ENCODE assay signal across 1 cellular context in genomic region chr9:2241875-2242741, GRCh38.
TF ChIP-seq lines count a peak whose summit lies in the region.

No MANE protein-coding gene starts in this region.

TF ChIP-seq in HepG2, 621 proteins besides CTCF, POLR2A, EP300 and RAD21 (continued from another document and continues in another):
- TF ChIP-seq USF2 (IDR thresholded peaks at IDR 0.05; ENCODE audit: low read depth, low read length) (no peak), USF2 (CRISPR knock-in tag; IDR thresholded peaks at IDR 0.05; ENCODE audit: borderline replicate concordance) (no peak), ATRX (CRISPR knock-in tag; IDR thresholded peaks at IDR 0.05; ENCODE audit: borderline replicate concordance) (no peak), ZSCAN22 (CRISPR knock-in tag; IDR thresholded peaks at IDR 0.05) (no peak), ZNF367 (CRISPR knock-in tag; IDR thresholded peaks at IDR 0.05; ENCODE audit: borderline replicate concordance) (no peak), PCBP2 (optimal IDR thresholded peaks at IDR 0.05; ENCODE audit: low read depth, low read length, poor library complexity, severe bottlenecking) (no peak), ATF3 (CRISPR knock-in tag; IDR thresholded peaks at IDR 0.05) (no peak), SIX1 (CRISPR knock-in tag; IDR thresholded peaks at IDR 0.05; ENCODE audit: borderline replicate concordance) (0 out of 2 replicates have a peak, but pooled peaks have one; percentile 27), ZNF572 (CRISPR knock-in tag; IDR thresholded peaks at IDR 0.05) (no peak), SMARCE1 (IDR thresholded peaks at IDR 0.05; ENCODE audit: borderline replicate concordance) (no peak), ZNF691 (CRISPR knock-in tag; IDR thresholded peaks at IDR 0.05; ENCODE audit: borderline replicate concordance, low read depth) (0 out of 2 replicates have a peak, but pooled peaks have one; percentile 80), ZNF446 (CRISPR knock-in tag; IDR thresholded peaks at IDR 0.05) (no peak), ZBTB4 (CRISPR knock-in tag; IDR thresholded peaks at IDR 0.05; ENCODE audit: borderline replicate concordance) (0 out of 2 replicates have a peak, but pooled peaks have one; percentile 18), GZF1 (CRISPR knock-in tag; IDR thresholded peaks at IDR 0.05) (no peak), YY1 (IDR thresholded peaks at IDR 0.05; ENCODE audit: insufficient read depth, insufficient replicate concordance, low read depth, low read length) (peak; percentile 82), ZXDC (CRISPR knock-in tag; IDR thresholded peaks at IDR 0.05) (0 out of 2 replicates have a peak, but pooled peaks have one; percentile 40), PAX8 (CRISPR knock-in tag; IDR thresholded peaks at IDR 0.05; ENCODE audit: borderline replicate concordance) (no peak), NAIF1 (CRISPR knock-in tag; IDR thresholded peaks at IDR 0.05; ENCODE audit: borderline replicate concordance) (no peak), ZNF274 (CRISPR knock-in tag; IDR thresholded peaks at IDR 0.05) (0 out of 2 replicates have a peak, but pooled peaks have one; percentile 25), TMF1 (CRISPR knock-in tag; IDR thresholded peaks at IDR 0.05; ENCODE audit: low read depth) (peak; percentile 44; the same call in 1 of the 2 replicates), BHLHE40 (IDR thresholded peaks at IDR 0.05; ENCODE audit: low read length) (no peak; the same call in 1 of the 2 replicates), KAT7 (CRISPR knock-in tag; IDR thresholded peaks at IDR 0.05; ENCODE audit: borderline replicate concordance) (no peak; the same call in 1 of the 2 replicates), GPN1 (CRISPR knock-in tag; IDR thresholded peaks at IDR 0.05; ENCODE audit: borderline replicate concordance) (no peak), FOXO4 (CRISPR knock-in tag; conservative IDR thresholded peaks at IDR 0.05) (no peak), RFX3 (CRISPR knock-in tag; IDR thresholded peaks at IDR 0.05) (no peak), TEF (CRISPR knock-in tag; IDR thresholded peaks at IDR 0.05) (no peak; the same call in 1 of the 2 replicates), ZNF292 (CRISPR knock-in tag; IDR thresholded peaks at IDR 0.05; ENCODE audit: borderline replicate concordance, low read depth) (peak; percentile 55; the same call in 1 of the 2 replicates), SETDB1 (CRISPR knock-in tag; IDR thresholded peaks at IDR 0.05; ENCODE audit: borderline replicate concordance) (no peak), DBP (CRISPR knock-in tag; IDR thresholded peaks at IDR 0.05; ENCODE audit: not compliant biosample characterization) (no peak), ZC3H4 (CRISPR knock-in tag; IDR thresholded peaks at IDR 0.05; ENCODE audit: borderline replicate concordance) (no peak), CHD2 (IDR thresholded peaks at IDR 0.05; ENCODE audit: low read depth, low read length) (no peak), ZNF382 (CRISPR knock-in tag; IDR thresholded peaks at IDR 0.05; ENCODE audit: borderline replicate concordance) (no peak), NFIB (CRISPR knock-in tag; IDR thresholded peaks at IDR 0.05; ENCODE audit: borderline replicate concordance) (no peak), SALL2 (CRISPR knock-in tag; IDR thresholded peaks at IDR 0.05) (peak; percentile 46; the same call in 1 of the 2 replicates), ZNF549 (CRISPR knock-in tag; IDR thresholded peaks at IDR 0.05) (no peak), KLF9 (CRISPR knock-in tag; IDR thresholded peaks at IDR 0.05; ENCODE audit: low read depth) (no peak), HNRNPUL1 (IDR thresholded peaks at IDR 0.05; ENCODE audit: low read depth, low read length) (no peak), PPARG (CRISPR knock-in tag; conservative IDR thresholded peaks at IDR 0.05) (peak; percentile 71; the same call in 1 of the 2 replicates), ZBTB39 (CRISPR knock-in tag; IDR thresholded peaks at IDR 0.05) (no peak), ZGPAT (CRISPR knock-in tag; IDR thresholded peaks at IDR 0.05) (peak; percentile 58; the same call in 1 of the 2 replicates), ARHGAP35 (CRISPR knock-in tag; IDR thresholded peaks at IDR 0.05; ENCODE audit: borderline replicate concordance) (peak; percentile 59; the same call in 1 of the 2 replicates), ETS1 (CRISPR knock-in tag; IDR thresholded peaks at IDR 0.05) (0 out of 2 replicates have a peak, but pooled peaks have one; percentile 45), BRD4 (CRISPR knock-in tag; IDR thresholded peaks at IDR 0.05) (peak; percentile 37; the same call in 1 of the 2 replicates)
